1 cellular context compared by ENCODE assay signal in the genomic region with DNA sequence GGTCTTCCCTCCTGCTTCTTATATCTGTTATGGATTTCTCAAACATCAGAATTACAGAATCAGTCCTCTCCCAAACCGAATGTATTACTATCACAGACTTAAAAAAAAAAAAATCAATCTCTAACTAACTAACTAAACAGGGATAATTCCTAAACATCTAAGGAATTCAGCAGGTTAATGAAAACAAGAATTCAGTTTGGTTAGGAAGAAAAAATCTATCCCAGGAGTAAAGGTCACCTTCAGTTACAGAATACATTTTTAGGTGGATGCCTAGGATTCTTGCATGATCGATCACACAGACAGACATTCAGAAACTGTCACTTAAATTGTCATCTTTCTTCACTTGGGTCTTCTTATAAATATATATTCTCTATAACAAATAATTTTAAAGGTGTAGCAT.
TF ChIP-seq lines count a peak whose summit lies in the region.

No MANE protein-coding gene starts in this region.

TF ChIP-seq in HepG2, 621 proteins besides CTCF, POLR2A, EP300 and RAD21 (continued from another document and continues in another):
- TF ChIP-seq, protein P1, sequence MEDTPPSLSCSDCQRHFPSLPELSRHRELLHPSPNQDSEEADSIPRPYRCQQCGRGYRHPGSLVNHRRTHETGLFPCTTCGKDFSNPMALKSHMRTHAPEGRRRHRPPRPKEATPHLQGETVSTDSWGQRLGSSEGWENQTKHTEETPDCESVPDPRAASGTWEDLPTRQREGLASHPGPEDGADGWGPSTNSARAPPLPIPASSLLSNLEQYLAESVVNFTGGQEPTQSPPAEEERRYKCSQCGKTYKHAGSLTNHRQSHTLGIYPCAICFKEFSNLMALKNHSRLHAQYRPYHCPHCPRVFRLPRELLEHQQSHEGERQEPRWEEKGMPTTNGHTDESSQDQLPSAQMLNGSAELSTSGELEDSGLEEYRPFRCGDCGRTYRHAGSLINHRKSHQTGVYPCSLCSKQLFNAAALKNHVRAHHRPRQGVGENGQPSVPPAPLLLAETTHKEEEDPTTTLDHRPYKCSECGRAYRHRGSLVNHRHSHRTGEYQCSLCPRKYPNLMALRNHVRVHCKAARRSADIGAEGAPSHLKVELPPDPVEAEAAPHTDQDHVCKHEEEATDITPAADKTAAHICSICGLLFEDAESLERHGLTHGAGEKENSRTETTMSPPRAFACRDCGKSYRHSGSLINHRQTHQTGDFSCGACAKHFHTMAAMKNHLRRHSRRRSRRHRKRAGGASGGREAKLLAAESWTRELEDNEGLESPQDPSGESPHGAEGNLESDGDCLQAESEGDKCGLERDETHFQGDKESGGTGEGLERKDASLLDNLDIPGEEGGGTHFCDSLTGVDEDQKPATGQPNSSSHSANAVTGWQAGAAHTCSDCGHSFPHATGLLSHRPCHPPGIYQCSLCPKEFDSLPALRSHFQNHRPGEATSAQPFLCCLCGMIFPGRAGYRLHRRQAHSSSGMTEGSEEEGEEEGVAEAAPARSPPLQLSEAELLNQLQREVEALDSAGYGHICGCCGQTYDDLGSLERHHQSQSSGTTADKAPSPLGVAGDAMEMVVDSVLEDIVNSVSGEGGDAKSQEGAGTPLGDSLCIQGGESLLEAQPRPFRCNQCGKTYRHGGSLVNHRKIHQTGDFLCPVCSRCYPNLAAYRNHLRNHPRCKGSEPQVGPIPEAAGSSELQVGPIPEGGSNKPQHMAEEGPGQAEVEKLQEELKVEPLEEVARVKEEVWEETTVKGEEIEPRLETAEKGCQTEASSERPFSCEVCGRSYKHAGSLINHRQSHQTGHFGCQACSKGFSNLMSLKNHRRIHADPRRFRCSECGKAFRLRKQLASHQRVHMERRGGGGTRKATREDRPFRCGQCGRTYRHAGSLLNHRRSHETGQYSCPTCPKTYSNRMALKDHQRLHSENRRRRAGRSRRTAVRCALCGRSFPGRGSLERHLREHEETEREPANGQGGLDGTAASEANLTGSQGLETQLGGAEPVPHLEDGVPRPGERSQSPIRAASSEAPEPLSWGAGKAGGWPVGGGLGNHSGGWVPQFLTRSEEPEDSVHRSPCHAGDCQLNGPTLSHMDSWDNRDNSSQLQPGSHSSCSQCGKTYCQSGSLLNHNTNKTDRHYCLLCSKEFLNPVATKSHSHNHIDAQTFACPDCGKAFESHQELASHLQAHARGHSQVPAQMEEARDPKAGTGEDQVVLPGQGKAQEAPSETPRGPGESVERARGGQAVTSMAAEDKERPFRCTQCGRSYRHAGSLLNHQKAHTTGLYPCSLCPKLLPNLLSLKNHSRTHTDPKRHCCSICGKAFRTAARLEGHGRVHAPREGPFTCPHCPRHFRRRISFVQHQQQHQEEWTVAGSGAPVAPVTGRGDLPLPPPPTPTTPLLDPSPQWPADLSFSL (CRISPR knock-in tag; IDR thresholded peaks at IDR 0.05), result no peak
- TF ChIP-seq MTF2 (CRISPR knock-in tag; IDR thresholded peaks at IDR 0.05; ENCODE audit: borderline replicate concordance) (no peak), AGO2 (optimal IDR thresholded peaks at IDR 0.05; ENCODE audit: low read depth, low read length) (no peak), HOXA3 (CRISPR knock-in tag; IDR thresholded peaks at IDR 0.05) (no peak), ZNF503 (CRISPR knock-in tag; IDR thresholded peaks at IDR 0.05) (peak; percentile 78), THAP11 (CRISPR knock-in tag; IDR thresholded peaks at IDR 0.05) (0 out of 2 replicates have a peak, but pooled peaks have one; percentile 15), CREB1 (IDR thresholded peaks at IDR 0.05) (no peak), CREB1 (CRISPR knock-in tag; IDR thresholded peaks at IDR 0.05) (0 out of 2 replicates have a peak, but pooled peaks have one; percentile 28), ZBTB20 (CRISPR knock-in tag; IDR thresholded peaks at IDR 0.05; ENCODE audit: borderline replicate concordance, low read depth) (no peak), MBD4 (IDR thresholded peaks at IDR 0.05; ENCODE audit: borderline replicate concordance, low read length) (no peak; the same call in 1 of the 2 replicates), PCBP1 (IDR thresholded peaks at IDR 0.05; ENCODE audit: borderline replicate concordance, low read depth, low read length) (no peak), NCOR1 (IDR thresholded peaks at IDR 0.05; ENCODE audit: borderline replicate concordance, low read length) (peak; percentile 65), ZNF598 (CRISPR knock-in tag; IDR thresholded peaks at IDR 0.05; ENCODE audit: borderline replicate concordance) (no peak), ZNF430 (CRISPR knock-in tag; IDR thresholded peaks at IDR 0.05) (no peak), ZNF501 (CRISPR knock-in tag; IDR thresholded peaks at IDR 0.05) (no peak), ZNF746 (CRISPR knock-in tag; IDR thresholded peaks at IDR 0.05) (no peak), SMARCC2 (IDR thresholded peaks at IDR 0.05) (peak; percentile 79), ZSCAN25 (CRISPR knock-in tag; IDR thresholded peaks at IDR 0.05) (no peak), ZSCAN9 (CRISPR knock-in tag; IDR thresholded peaks at IDR 0.05; ENCODE audit: borderline replicate concordance) (0 out of 2 replicates have a peak, but pooled peaks have one; percentile 27), MEF2D (CRISPR knock-in tag; IDR thresholded peaks at IDR 0.05) (no peak), RBFOX2 (IDR thresholded peaks at IDR 0.05; ENCODE audit: low read depth, low read length) (no peak), IRF1 (CRISPR knock-in tag; IDR thresholded peaks at IDR 0.05; ENCODE audit: low read depth) (no peak), ERF (CRISPR knock-in tag; IDR thresholded peaks at IDR 0.05) (0 out of 2 replicates have a peak, but pooled peaks have one; percentile 24), ZNF225 (CRISPR knock-in tag; IDR thresholded peaks at IDR 0.05) (no peak), ZNF234 (CRISPR knock-in tag; conservative IDR thresholded peaks at IDR 0.05) (no peak), ZNF33B (CRISPR knock-in tag; IDR thresholded peaks at IDR 0.05) (no peak), ZNF18 (CRISPR knock-in tag; IDR thresholded peaks at IDR 0.05; ENCODE audit: insufficient replicate concordance) (no peak), PHB2 (IDR thresholded peaks at IDR 0.05; ENCODE audit: partially characterized antibody) (no peak), ZSCAN20 (CRISPR knock-in tag; IDR thresholded peaks at IDR 0.05; ENCODE audit: borderline replicate concordance) (no peak)
- TF ChIP-seq, protein P2, sequence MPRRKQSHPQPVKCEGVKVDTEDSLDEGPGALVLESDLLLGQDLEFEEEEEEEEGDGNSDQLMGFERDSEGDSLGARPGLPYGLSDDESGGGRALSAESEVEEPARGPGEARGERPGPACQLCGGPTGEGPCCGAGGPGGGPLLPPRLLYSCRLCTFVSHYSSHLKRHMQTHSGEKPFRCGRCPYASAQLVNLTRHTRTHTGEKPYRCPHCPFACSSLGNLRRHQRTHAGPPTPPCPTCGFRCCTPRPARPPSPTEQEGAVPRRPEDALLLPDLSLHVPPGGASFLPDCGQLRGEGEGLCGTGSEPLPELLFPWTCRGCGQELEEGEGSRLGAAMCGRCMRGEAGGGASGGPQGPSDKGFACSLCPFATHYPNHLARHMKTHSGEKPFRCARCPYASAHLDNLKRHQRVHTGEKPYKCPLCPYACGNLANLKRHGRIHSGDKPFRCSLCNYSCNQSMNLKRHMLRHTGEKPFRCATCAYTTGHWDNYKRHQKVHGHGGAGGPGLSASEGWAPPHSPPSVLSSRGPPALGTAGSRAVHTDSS (CRISPR knock-in tag; conservative IDR thresholded peaks at IDR 0.05), result no peak
- TF ChIP-seq, protein P3, sequence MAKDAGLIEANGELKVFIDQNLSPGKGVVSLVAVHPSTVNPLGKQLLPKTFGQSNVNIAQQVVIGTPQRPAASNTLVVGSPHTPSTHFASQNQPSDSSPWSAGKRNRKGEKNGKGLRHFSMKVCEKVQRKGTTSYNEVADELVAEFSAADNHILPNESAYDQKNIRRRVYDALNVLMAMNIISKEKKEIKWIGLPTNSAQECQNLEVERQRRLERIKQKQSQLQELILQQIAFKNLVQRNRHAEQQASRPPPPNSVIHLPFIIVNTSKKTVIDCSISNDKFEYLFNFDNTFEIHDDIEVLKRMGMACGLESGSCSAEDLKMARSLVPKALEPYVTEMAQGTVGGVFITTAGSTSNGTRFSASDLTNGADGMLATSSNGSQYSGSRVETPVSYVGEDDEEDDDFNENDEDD (CRISPR knock-in tag; IDR thresholded peaks at IDR 0.05; ENCODE audit: borderline replicate concordance), result no peak
- TF ChIP-seq, protein P4, sequence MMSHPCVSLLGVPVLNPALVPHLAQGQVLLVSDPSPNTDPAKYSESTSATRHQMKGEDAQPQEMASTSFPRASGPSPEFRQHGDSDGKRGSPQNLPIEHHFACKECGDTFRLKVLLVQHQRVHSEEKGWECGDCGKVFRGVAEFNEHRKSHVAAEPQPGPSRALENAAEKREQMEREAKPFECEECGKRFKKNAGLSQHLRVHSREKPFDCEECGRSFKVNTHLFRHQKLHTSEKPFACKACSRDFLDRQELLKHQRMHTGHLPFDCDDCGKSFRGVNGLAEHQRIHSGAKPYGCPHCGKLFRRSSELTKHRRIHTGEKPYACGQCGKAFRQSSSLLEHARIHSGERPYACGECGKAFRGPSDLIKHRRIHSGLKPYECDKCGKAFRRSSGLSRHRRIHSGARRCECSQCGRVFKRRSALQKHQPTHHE (CRISPR knock-in tag; IDR thresholded peaks at IDR 0.05; ENCODE audit: borderline replicate concordance), result no peak
- TF ChIP-seq, protein P5, sequence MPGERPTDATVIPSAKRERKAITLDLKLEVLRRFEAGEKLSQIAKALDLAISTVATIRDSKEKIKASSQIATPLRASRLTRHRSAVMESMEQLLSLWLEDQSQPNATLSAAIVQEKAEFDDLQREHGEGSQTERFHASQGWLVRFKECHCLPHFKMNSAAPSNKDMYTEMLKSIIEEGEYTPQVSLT (CRISPR knock-in tag; IDR thresholded peaks at IDR 0.05; ENCODE audit: borderline replicate concordance, low read depth), result no peak
- TF ChIP-seq, protein P6, sequence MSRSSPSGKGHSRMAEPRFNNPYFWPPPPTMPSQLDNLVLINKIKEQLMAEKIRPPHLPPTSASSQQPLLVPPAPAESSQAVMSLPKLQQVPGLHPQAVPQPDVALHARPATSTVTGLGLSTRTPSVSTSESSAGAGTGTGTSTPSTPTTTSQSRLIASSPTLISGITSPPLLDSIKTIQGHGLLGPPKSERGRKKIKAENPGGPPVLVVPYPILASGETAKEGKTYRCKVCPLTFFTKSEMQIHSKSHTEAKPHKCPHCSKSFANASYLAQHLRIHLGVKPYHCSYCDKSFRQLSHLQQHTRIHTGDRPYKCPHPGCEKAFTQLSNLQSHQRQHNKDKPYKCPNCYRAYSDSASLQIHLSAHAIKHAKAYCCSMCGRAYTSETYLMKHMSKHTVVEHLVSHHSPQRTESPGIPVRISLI (CRISPR knock-in tag; IDR thresholded peaks at IDR 0.05; ENCODE audit: borderline replicate concordance), result peak; percentile 95
- TF ChIP-seq, protein P7, sequence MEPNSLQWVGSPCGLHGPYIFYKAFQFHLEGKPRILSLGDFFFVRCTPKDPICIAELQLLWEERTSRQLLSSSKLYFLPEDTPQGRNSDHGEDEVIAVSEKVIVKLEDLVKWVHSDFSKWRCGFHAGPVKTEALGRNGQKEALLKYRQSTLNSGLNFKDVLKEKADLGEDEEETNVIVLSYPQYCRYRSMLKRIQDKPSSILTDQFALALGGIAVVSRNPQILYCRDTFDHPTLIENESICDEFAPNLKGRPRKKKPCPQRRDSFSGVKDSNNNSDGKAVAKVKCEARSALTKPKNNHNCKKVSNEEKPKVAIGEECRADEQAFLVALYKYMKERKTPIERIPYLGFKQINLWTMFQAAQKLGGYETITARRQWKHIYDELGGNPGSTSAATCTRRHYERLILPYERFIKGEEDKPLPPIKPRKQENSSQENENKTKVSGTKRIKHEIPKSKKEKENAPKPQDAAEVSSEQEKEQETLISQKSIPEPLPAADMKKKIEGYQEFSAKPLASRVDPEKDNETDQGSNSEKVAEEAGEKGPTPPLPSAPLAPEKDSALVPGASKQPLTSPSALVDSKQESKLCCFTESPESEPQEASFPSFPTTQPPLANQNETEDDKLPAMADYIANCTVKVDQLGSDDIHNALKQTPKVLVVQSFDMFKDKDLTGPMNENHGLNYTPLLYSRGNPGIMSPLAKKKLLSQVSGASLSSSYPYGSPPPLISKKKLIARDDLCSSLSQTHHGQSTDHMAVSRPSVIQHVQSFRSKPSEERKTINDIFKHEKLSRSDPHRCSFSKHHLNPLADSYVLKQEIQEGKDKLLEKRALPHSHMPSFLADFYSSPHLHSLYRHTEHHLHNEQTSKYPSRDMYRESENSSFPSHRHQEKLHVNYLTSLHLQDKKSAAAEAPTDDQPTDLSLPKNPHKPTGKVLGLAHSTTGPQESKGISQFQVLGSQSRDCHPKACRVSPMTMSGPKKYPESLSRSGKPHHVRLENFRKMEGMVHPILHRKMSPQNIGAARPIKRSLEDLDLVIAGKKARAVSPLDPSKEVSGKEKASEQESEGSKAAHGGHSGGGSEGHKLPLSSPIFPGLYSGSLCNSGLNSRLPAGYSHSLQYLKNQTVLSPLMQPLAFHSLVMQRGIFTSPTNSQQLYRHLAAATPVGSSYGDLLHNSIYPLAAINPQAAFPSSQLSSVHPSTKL (CRISPR knock-in tag; IDR thresholded peaks at IDR 0.05), result peak; percentile 93
